24 cellular contexts compared by ENCODE assay signal in genomic region chr22:20815477-20816050, GRCh38. TPM values are rescaled to one million over a fixed set of nuclear protein-coding genes. Genes with fewer than 3 reads are reported as not detected.
"Had no signal": no experiment of that assay in that cellular context is flagged by ENCODE, and none has a peak within 500 bp of the region (broad histone marks: within the 10 kb centered on the region; RNA-seq: fewer than 3 reads in every experiment).

No MANE protein-coding gene starts in this region.

- H3K27ac ChIP-seq: hepatocyte, thoracic aorta had no signal

- H2AFZ ChIP-seq: hepatocyte had no signal

- H3K9me3 ChIP-seq: spleen, thoracic aorta had no signal

- FAIRE-seq: colon, islet of Langerhans had no signal

- H3K4me3 Mint-ChIP-seq: dendritic cell treated with granulocyte-macrophage colony-stimulating factor and Interleukin-4, amounts not matched to agents 40 ng/mL and 50 ng/mL, for 4 days; mesothelial cell of epicardium; natural killer cell; neural crest cell; stimulated activated naive B cell treated with anti-CD40 and anti-IgM and Interleukin-4, amounts not matched to agents 10 μg/mL and 1 μg/mL and 100 μg/mL, for 72 hours; stimulated activated naive CD8-positive, alpha-beta T cell treated with anti-CD3 and anti-CD28 coated beads, Interleukin-15, amount 100 ng/mL, for 72 hours had no signal

- H3K9me3 Mint-ChIP-seq: dendritic cell treated with granulocyte-macrophage colony-stimulating factor and Interleukin-4, amounts not matched to agents 40 ng/mL and 50 ng/mL, for 4 days; mesothelial cell of epicardium; natural killer cell; neural crest cell; stimulated activated naive B cell treated with anti-CD40 and anti-IgM and Interleukin-4, amounts not matched to agents 10 μg/mL and 1 μg/mL and 100 μg/mL, for 72 hours; stimulated activated naive CD8-positive, alpha-beta T cell treated with anti-CD3 and anti-CD28 coated beads, Interleukin-15, amount 100 ng/mL, for 72 hours had no signal

- H3K27ac Mint-ChIP-seq: dendritic cell treated with granulocyte-macrophage colony-stimulating factor and Interleukin-4, amounts not matched to agents 40 ng/mL and 50 ng/mL, for 4 days; mesothelial cell of epicardium; natural killer cell; stimulated activated naive B cell treated with anti-CD40 and anti-IgM and Interleukin-4, amounts not matched to agents 10 μg/mL and 1 μg/mL and 100 μg/mL, for 72 hours; stimulated activated naive CD8-positive, alpha-beta T cell treated with anti-CD3 and anti-CD28 coated beads, Interleukin-15, amount 100 ng/mL, for 72 hours had no signal

- H3K27me3 ChIP-seq: hepatocyte, spleen had no signal

- H3K27me3 Mint-ChIP-seq: dendritic cell treated with granulocyte-macrophage colony-stimulating factor and Interleukin-4, amounts not matched to agents 40 ng/mL and 50 ng/mL, for 4 days; stimulated activated naive B cell treated with anti-CD40 and anti-IgM and Interleukin-4, amounts not matched to agents 10 μg/mL and 1 μg/mL and 100 μg/mL, for 72 hours; stimulated activated naive CD8-positive, alpha-beta T cell treated with anti-CD3 and anti-CD28 coated beads, Interleukin-15, amount 100 ng/mL, for 72 hours had no signal

- H3K4me2 ChIP-seq: hepatocyte had no signal

- H3K4me1 Mint-ChIP-seq: mesothelial cell of epicardium; neural crest cell; stimulated activated naive B cell treated with anti-CD40 and anti-IgM and Interleukin-4, amounts not matched to agents 10 μg/mL and 1 μg/mL and 100 μg/mL, for 72 hours had no signal

- DNase-seq: foreskin melanocyte; head of caudate nucleus; kidney glomerular epithelial cell; natural killer cell; posterior cingulate gyrus; spleen; stimulated activated CD4-positive, alpha-beta T cell treated with anti-CD3 and anti-CD28 coated beads, Interleukin-15, amount 100 ng/mL, for 24 hours; stimulated activated CD4-positive, alpha-beta T cell treated with anti-CD3 and anti-CD28 coated beads, Interleukin-1b, Interleukin-23, amount 100 ng/mL, for 48 hours; stimulated activated CD4-positive, alpha-beta T cell treated with anti-CD3 and anti-CD28 coated beads, Interleukin-4, amount 100 ng/mL, for 24 hours; stimulated activated naive B cell treated with anti-CD40 and anti-IgM and Interleukin-4, amounts not matched to agents 10 μg/mL and 1 μg/mL and 100 μg/mL, for 72 hours; stimulated activated naive CD8-positive, alpha-beta T cell treated with anti-CD3 and anti-CD28 coated beads, Interleukin-15, amount 100 ng/mL, for 72 hours; trophoblast cell had no signal

- H3K4me3 ChIP-seq: hepatocyte, spleen, thoracic aorta had no signal

- ATAC-seq: natural killer cell; sciatic nerve; stimulated activated naive B cell treated with anti-CD40 and anti-IgM and Interleukin-4, amounts not matched to agents 10 μg/mL and 1 μg/mL and 100 μg/mL, for 72 hours; stimulated activated naive CD8-positive, alpha-beta T cell treated with anti-CD3 and anti-CD28 coated beads, Interleukin-15, amount 100 ng/mL, for 72 hours had no signal

- H3K79me2 ChIP-seq: hepatocyte had no signal

RNA-seq across cellular contexts. Expression of gene SERPIND1, which starts 41.7 kb away (rescaled TPM):
- total RNA-seq: lower leg skin, mesothelial cell of epicardium, myocyte, neural crest cell, osteocyte, skeletal muscle tissue, thoracic aorta had no signal
